In genomic region chr19:33191501-33191900, GRCh38 we compare ENCODE assay signal across 25 cellular contexts. TPM values are rescaled to one million over a fixed set of nuclear protein-coding genes. Genes with fewer than 3 reads are reported as not detected.
"Had no signal": no experiment of that assay in that cellular context is flagged by ENCODE, and none has a peak within 500 bp of the region (broad histone marks: within the 10 kb centered on the region; RNA-seq: fewer than 3 reads in every experiment).

No MANE protein-coding gene starts in this region.

- H3K27ac Mint-ChIP-seq: activated CD4-positive, alpha-beta memory T cell treated with anti-CD3 and anti-CD28 coated beads, Interleukin-2, amount 10 ng/mL, durations not matched to agents 7 days and 5 days; activated CD4-positive, alpha-beta T cell treated with anti-CD3 and anti-CD28 coated beads, Interleukin-2, amount 10 ng/mL, durations not matched to agents 24 days and 14 days; activated naive CD8-positive, alpha-beta T cell treated with anti-CD3 and anti-CD28 coated beads, Interleukin-2, amount 50 U/mL, for 24 hours; natural killer cell treated with Interleukin-12 subunit alpha and Interleukin-12 subunit beta and Interleukin-15 and Interleukin-18, amount 100 ng/mL, for 72 hours had no signal

- H3K9me3 Mint-ChIP-seq: activated CD4-positive, alpha-beta memory T cell treated with anti-CD3 and anti-CD28 coated beads, Interleukin-2, amount 10 ng/mL, durations not matched to agents 7 days and 5 days; activated CD4-positive, alpha-beta T cell treated with anti-CD3 and anti-CD28 coated beads, Interleukin-2, amount 10 ng/mL, durations not matched to agents 24 days and 14 days; activated naive CD8-positive, alpha-beta T cell treated with anti-CD3 and anti-CD28 coated beads, Interleukin-2, amount 50 U/mL, for 24 hours; natural killer cell treated with Interleukin-12 subunit alpha and Interleukin-12 subunit beta and Interleukin-15 and Interleukin-18, amount 100 ng/mL, for 72 hours had no signal

- H3K4me1 Mint-ChIP-seq: activated CD4-positive, alpha-beta memory T cell treated with anti-CD3 and anti-CD28 coated beads, Interleukin-2, amount 10 ng/mL, durations not matched to agents 7 days and 5 days; activated CD4-positive, alpha-beta T cell treated with anti-CD3 and anti-CD28 coated beads, Interleukin-2, amount 10 ng/mL, durations not matched to agents 24 days and 14 days had no signal

- DNase-seq: activated CD4-positive, alpha-beta memory T cell treated with anti-CD3 and anti-CD28 coated beads, Interleukin-2, amount 10 ng/mL, durations not matched to agents 7 days and 5 days; activated CD4-positive, alpha-beta T cell treated with anti-CD3 and anti-CD28 coated beads, Interleukin-2, amount 10 ng/mL, durations not matched to agents 24 days and 14 days; activated effector memory CD4-positive, alpha-beta T cell treated with anti-CD3 and anti-CD28 coated beads, Interleukin-2, amount 50 U/mL, for 16 hours; activated naive CD4-positive, alpha-beta T cell treated with anti-CD3 and anti-CD28 coated beads, Interleukin-2, amount 50 U/mL, for 16 hours; activated naive CD8-positive, alpha-beta T cell treated with anti-CD3 and anti-CD28 coated beads, Interleukin-2, amount 50 U/mL, for 24 hours; body of pancreas; dermis blood vessel endothelial cell; effector memory CD4-positive, alpha-beta T cell; foreskin melanocyte; midbrain; nucleus accumbens; stimulated activated CD4-positive, alpha-beta T cell treated with anti-CD3 and anti-CD28 coated beads, Interleukin-2, amount 100 ng/mL, for 48 hours; stimulated activated naive CD8-positive, alpha-beta T cell treated with anti-CD3 and anti-CD28 coated beads, Interleukin-15, Interleukin-2, amounts not matched to agents 100 U/mL and 50 U/mL, for 24 hours had no signal

- H3K27me3 ChIP-seq: body of pancreas, cardiac muscle cell, right lobe of liver had no signal

- H3K4me3 Mint-ChIP-seq: activated CD4-positive, alpha-beta memory T cell treated with anti-CD3 and anti-CD28 coated beads, Interleukin-2, amount 10 ng/mL, durations not matched to agents 7 days and 5 days; activated CD4-positive, alpha-beta T cell treated with anti-CD3 and anti-CD28 coated beads, Interleukin-2, amount 10 ng/mL, durations not matched to agents 24 days and 14 days; activated naive CD8-positive, alpha-beta T cell treated with anti-CD3 and anti-CD28 coated beads, Interleukin-2, amount 50 U/mL, for 24 hours; natural killer cell treated with Interleukin-12 subunit alpha and Interleukin-12 subunit beta and Interleukin-15 and Interleukin-18, amount 100 ng/mL, for 72 hours had no signal

- H3K27ac ChIP-seq: body of pancreas, cardiac muscle cell, right lobe of liver, VCaP had no signal

- H3K4me3 ChIP-seq: body of pancreas, cardiac muscle cell, right lobe of liver, smooth muscle cell had no signal

- H3K36me3 Mint-ChIP-seq: natural killer cell treated with Interleukin-12 subunit alpha and Interleukin-12 subunit beta and Interleukin-15 and Interleukin-18, amount 100 ng/mL, for 72 hours had no signal

- ATAC-seq: activated CD4-positive, CD25-positive, alpha-beta regulatory T cell treated with anti-CD3 and anti-CD28 coated beads, Interleukin-2, amount 50 U/mL, for 24 hours; activated naive CD8-positive, alpha-beta T cell treated with anti-CD3 and anti-CD28 coated beads, Interleukin-2, amount 50 U/mL, for 24 hours; body of pancreas; esophagus mucosa; natural killer cell treated with Interleukin-12 subunit alpha and Interleukin-12 subunit beta and Interleukin-15 and Interleukin-18, amount 100 ng/mL, for 72 hours; right lobe of liver; stimulated activated naive CD8-positive, alpha-beta T cell treated with anti-CD3 and anti-CD28 coated beads, Interleukin-15, Interleukin-2, amounts not matched to agents 100 U/mL and 50 U/mL, for 24 hours had no signal

- H3K36me3 ChIP-seq: cardiac muscle cell, right lobe of liver had no signal

- H3K9me3 ChIP-seq: body of pancreas, right lobe of liver had no signal

RNA-seq across cellular contexts. Expression of gene LRP3, which starts 2.6 kb away (rescaled TPM):
- total RNA-seq: activated CD4-positive, alpha-beta memory T cell treated with anti-CD3 and anti-CD28 coated beads, Interleukin-2, amount 10 ng/mL, durations not matched to agents 7 days and 5 days; natural killer cell treated with Interleukin-12 subunit alpha and Interleukin-12 subunit beta and Interleukin-15 and Interleukin-18, amount 100 ng/mL, for 72 hours had no signal

RNA-seq across cellular contexts. Expression of gene SLC7A10, which starts 34.1 kb away (rescaled TPM):
- total RNA-seq: activated CD4-positive, alpha-beta memory T cell treated with anti-CD3 and anti-CD28 coated beads, Interleukin-2, amount 10 ng/mL, durations not matched to agents 7 days and 5 days; activated CD4-positive, alpha-beta T cell treated with anti-CD3 and anti-CD28 coated beads, Interleukin-2, amount 10 ng/mL, durations not matched to agents 24 days and 14 days; cardiac muscle cell; endothelial cell of umbilical vein; esophagus mucosa; liver; natural killer cell treated with Interleukin-12 subunit alpha and Interleukin-12 subunit beta and Interleukin-15 and Interleukin-18, amount 100 ng/mL, for 72 hours; right lobe of liver; smooth muscle cell; T-helper 2 cell treated with Interferon-gamma antibody and Interleukin-4, amounts not matched to agents 100 ng/mL and 5 ng/mL, for 36 hours had no signal
- polyA plus RNA-seq: cardiac muscle cell, endothelial cell of umbilical vein, liver had no signal

RNA-seq across cellular contexts. Expression of gene WDR88, which starts 59.6 kb away (rescaled TPM):
- total RNA-seq: activated CD4-positive, alpha-beta memory T cell treated with anti-CD3 and anti-CD28 coated beads, Interleukin-2, amount 10 ng/mL, durations not matched to agents 7 days and 5 days; activated CD4-positive, alpha-beta T cell treated with anti-CD3 and anti-CD28 coated beads, Interleukin-2, amount 10 ng/mL, durations not matched to agents 24 days and 14 days; body of pancreas; cardiac muscle cell; dermis blood vessel endothelial cell; endothelial cell of umbilical vein; esophagus mucosa; natural killer cell treated with Interleukin-12 subunit alpha and Interleukin-12 subunit beta and Interleukin-15 and Interleukin-18, amount 100 ng/mL, for 72 hours; right lobe of liver; smooth muscle cell; subcutaneous adipose tissue; T-helper 2 cell treated with Interferon-gamma antibody and Interleukin-4, amounts not matched to agents 100 ng/mL and 5 ng/mL, for 36 hours; urinary bladder had no signal
- polyA plus RNA-seq: endothelial cell of umbilical vein, smooth muscle cell, urinary bladder had no signal
